Comparison of ENCODE assay signal across 17 cellular contexts in genomic region chr6:158568549-158568948, GRCh38. TPM values are rescaled to one million over a fixed set of nuclear protein-coding genes. Genes with fewer than 3 reads are reported as not detected.
A peak's percentile ranks its signal among the peaks of the same experiment; 100 is the strongest.
DNase-seq lines count a peak whose midpoint lies in the region; ATAC-seq and TF ChIP-seq lines count a peak whose summit lies in the region.
"Had no signal": no experiment of that assay in that cellular context is flagged by ENCODE, and none has a peak within 500 bp of the region (broad histone marks: within the 10 kb centered on the region; RNA-seq: fewer than 3 reads in every experiment).

No MANE protein-coding gene starts in this region.

- no peaks in the 10 kb centered on the region for H3K27me3 ChIP-seq in RWPE2 (ENCODE audit: insufficient read depth, poor library complexity, severe bottlenecking)
- no peaks in the 10 kb centered on the region for H3K27me3 ChIP-seq in neural progenitor cell
- H3K27me3 ChIP-seq in MM.1S (replicated peaks; ENCODE audit: insufficient read depth, low read length) = no peaks in the 10 kb centered on the region
- H3K27me3 ChIP-seq: colonic mucosa, esophagus muscularis mucosa, MG63 had no signal

- H3K9me3 ChIP-seq in RWPE2 (ENCODE audit: severe bottlenecking) (no peaks in the 10 kb centered on the region), neural progenitor cell (ENCODE audit: low read depth) (no peaks in the 10 kb centered on the region), MM.1S (replicated peaks; ENCODE audit: insufficient read depth, low read length) (no peaks in the 10 kb centered on the region)
- H3K9me3 ChIP-seq: colonic mucosa, esophagus muscularis mucosa, MG63 had no signal

- H3F3A ChIP-seq in neural progenitor cell (ENCODE audit: low read depth) (no peaks in the 10 kb centered on the region), MM.1S (ENCODE audit: insufficient read depth, low read length) (no peaks in the 10 kb centered on the region)

- peaks cover 54% of the 10 kb centered on the region for H4K20me1 ChIP-seq in neural progenitor cell (ENCODE audit: low read depth)
- no peaks in the 10 kb centered on the region for H4K20me1 ChIP-seq in MM.1S (ENCODE audit: insufficient read depth, low read length)

- H3K4me1 ChIP-seq in RWPE2 (ENCODE audit: insufficient read depth, poor library complexity, severe bottlenecking) = peaks cover 14% of the 10 kb centered on the region
- H3K4me1 ChIP-seq in neural progenitor cell = peaks cover 6% of the 10 kb centered on the region
- no peaks in the 10 kb centered on the region for H3K4me1 ChIP-seq in MM.1S (ENCODE audit: low read length)

- H3K9me3 Mint-ChIP-seq in activated T-cell treated with anti-CD3 and anti-CD28 coated beads, Interleukin-2, amount 50 U/mL, for 24 hours = no peaks in the 10 kb centered on the region
- H3K9me3 Mint-ChIP-seq in neural progenitor cell = no peaks in the 10 kb centered on the region

- H3K79me2 ChIP-seq in neural progenitor cell (ENCODE audit: low read depth) (peaks cover 86% of the 10 kb centered on the region), MM.1S (ENCODE audit: low read length) (no peaks in the 10 kb centered on the region)

- H3K9me2 ChIP-seq in MM.1S (replicated peaks; ENCODE audit: insufficient read depth, low read length) = no peaks in the 10 kb centered on the region

- H3K27me3 Mint-ChIP-seq in activated T-cell treated with anti-CD3 and anti-CD28 coated beads, Interleukin-2, amount 50 U/mL, for 24 hours = no peaks in the 10 kb centered on the region
- peaks cover 4% of the 10 kb centered on the region for H3K27me3 Mint-ChIP-seq in neural progenitor cell (ENCODE audit: insufficient read depth, low read depth)

- H3K4me3 Mint-ChIP-seq in activated T-cell treated with anti-CD3 and anti-CD28 coated beads, Interleukin-2, amount 50 U/mL, for 24 hours = no peak overlapping the region
- no peak overlapping the region for H3K4me3 Mint-ChIP-seq in neural progenitor cell

- H3K4me3 ChIP-seq in RWPE2 (ENCODE audit: severe bottlenecking) (no peak overlapping the region), coronary artery (no peak overlapping the region), neural progenitor cell (no peak overlapping the region), MM.1S (ENCODE audit: low read length) (no peak overlapping the region)
- H3K4me3 ChIP-seq: colonic mucosa, esophagus muscularis mucosa, MG63 had no signal

- H3K9ac ChIP-seq in neural progenitor cell (no peak overlapping the region), MM.1S (ENCODE audit: low read length) (no peak overlapping the region)

- no peak overlapping the region for H2AFZ ChIP-seq in neural progenitor cell (replicated peaks)
- H2AFZ ChIP-seq in MM.1S (ENCODE audit: low read length) = no peak overlapping the region

- no peak for TF ChIP-seq CTCF in RWPE2 (IDR thresholded peaks at IDR 0.05; ENCODE audit: poor library complexity, severe bottlenecking)
- TF ChIP-seq CTCF in coronary artery (IDR thresholded peaks at IDR 0.05) = no peak
- TF ChIP-seq CTCF in neural progenitor cell (IDR thresholded peaks at IDR 0.05) = no peak
- TF ChIP-seq CTCF in MM.1S (IDR thresholded peaks at IDR 0.05; ENCODE audit: low read length) = no peak

- no peak overlapping the region for H3K4me2 ChIP-seq in neural progenitor cell
- no peak overlapping the region for H3K4me2 ChIP-seq in MM.1S (ENCODE audit: low read depth, low read length)

- peak overlapping the region; percentile 33 for H3K27ac ChIP-seq in RWPE2 (ENCODE audit: poor library complexity, severe bottlenecking)
- H3K27ac ChIP-seq in coronary artery = no peak overlapping the region
- H3K27ac ChIP-seq in neural progenitor cell = no peak overlapping the region
- H3K27ac ChIP-seq in MM.1S (ENCODE audit: low read length) = no peak overlapping the region
- H3K27ac ChIP-seq: colonic mucosa, esophagus muscularis mucosa had no signal

- no peak for DNase-seq in activated T-cell treated with anti-CD3 and anti-CD28 coated beads, Interleukin-2, amount 50 U/mL, for 24 hours
- no peak for DNase-seq in activated T-cell treated with anti-CD3 and anti-CD28 coated beads, Interleukin-2, amount 50 U/mL, for 48 hours
- DNase-seq in RWPE2 (ENCODE audit: low spot score) (no peak), coronary artery (ENCODE audit: low spot score) (peak; percentile 41), neural progenitor cell (ENCODE audit: low spot score) (peak; percentile 29), MM.1S (no peak)
- DNase-seq: ACHN; colonic mucosa; COR-L47; GDM1; HCEC 1CT; MG63; NCI-H1930; stimulated activated naive CD4-positive, alpha-beta T cell treated with Interleukin-2 at 50 U/mL for 16 hours had no signal

- peaks cover 75% of the 10 kb centered on the region for H3K4me1 Mint-ChIP-seq in activated T-cell treated with anti-CD3 and anti-CD28 coated beads, Interleukin-2, amount 50 U/mL, for 24 hours (ENCODE audit: low read depth)
- peaks cover 28% of the 10 kb centered on the region for H3K4me1 Mint-ChIP-seq in neural progenitor cell

- H3K36me3 ChIP-seq in RWPE2 (ENCODE audit: low read depth) (peaks cover 9% of the 10 kb centered on the region; the same call in 1 of the 2 replicates), neural progenitor cell (no peaks in the 10 kb centered on the region), MM.1S (replicated peaks; ENCODE audit: insufficient read depth, low read length) (no peaks in the 10 kb centered on the region)
- H3K36me3 ChIP-seq: colonic mucosa had no signal

- H3K27ac Mint-ChIP-seq in activated T-cell treated with anti-CD3 and anti-CD28 coated beads, Interleukin-2, amount 50 U/mL, for 24 hours = peak overlapping the region; percentile 89
- H3K27ac Mint-ChIP-seq in neural progenitor cell = peak overlapping the region; percentile 72

- H3K36me3 Mint-ChIP-seq in activated T-cell treated with anti-CD3 and anti-CD28 coated beads, Interleukin-2, amount 50 U/mL, for 24 hours (ENCODE audit: low read depth) = peaks cover 61% of the 10 kb centered on the region
- H3K36me3 Mint-ChIP-seq in neural progenitor cell = peaks cover 3% of the 10 kb centered on the region

- no peak for ATAC-seq in RWPE2 (ENCODE audit: low read depth)
- ATAC-seq in GM19467 (IDR thresholded peaks at IDR 0.05; ENCODE audit: unreplicated experiment) = no peak
- ATAC-seq in activated CD4-positive, CD25-positive, alpha-beta regulatory T cell treated with anti-CD3 and anti-CD28 coated beads, Interleukin-2, amount 50 U/mL, for 24 hours = no peak

RNA-seq across cellular contexts. Expression of gene TMEM181, which starts 8.7 kb away (rescaled TPM):
- 20.8 and 27.3 TPM in 2 replicates for total RNA-seq in neural progenitor cell (ENCODE audit: low replicate concordance)

Comparison
In these comparisons a context has a peak if more than half of its experiments do, and no peak if none do; other contexts are left out.
1. DNase-seq: peak in coronary artery (single experiment) and neural progenitor cell (single experiment); none in activated T-cell treated with anti-CD3 and anti-CD28 coated beads, Interleukin-2, amount 50 U/mL, for 24 hours (single experiment), activated T-cell treated with anti-CD3 and anti-CD28 coated beads, Interleukin-2, amount 50 U/mL, for 48 hours (0 of 2), RWPE2 (single experiment) and MM.1S (single experiment).